In the genomic region with DNA sequence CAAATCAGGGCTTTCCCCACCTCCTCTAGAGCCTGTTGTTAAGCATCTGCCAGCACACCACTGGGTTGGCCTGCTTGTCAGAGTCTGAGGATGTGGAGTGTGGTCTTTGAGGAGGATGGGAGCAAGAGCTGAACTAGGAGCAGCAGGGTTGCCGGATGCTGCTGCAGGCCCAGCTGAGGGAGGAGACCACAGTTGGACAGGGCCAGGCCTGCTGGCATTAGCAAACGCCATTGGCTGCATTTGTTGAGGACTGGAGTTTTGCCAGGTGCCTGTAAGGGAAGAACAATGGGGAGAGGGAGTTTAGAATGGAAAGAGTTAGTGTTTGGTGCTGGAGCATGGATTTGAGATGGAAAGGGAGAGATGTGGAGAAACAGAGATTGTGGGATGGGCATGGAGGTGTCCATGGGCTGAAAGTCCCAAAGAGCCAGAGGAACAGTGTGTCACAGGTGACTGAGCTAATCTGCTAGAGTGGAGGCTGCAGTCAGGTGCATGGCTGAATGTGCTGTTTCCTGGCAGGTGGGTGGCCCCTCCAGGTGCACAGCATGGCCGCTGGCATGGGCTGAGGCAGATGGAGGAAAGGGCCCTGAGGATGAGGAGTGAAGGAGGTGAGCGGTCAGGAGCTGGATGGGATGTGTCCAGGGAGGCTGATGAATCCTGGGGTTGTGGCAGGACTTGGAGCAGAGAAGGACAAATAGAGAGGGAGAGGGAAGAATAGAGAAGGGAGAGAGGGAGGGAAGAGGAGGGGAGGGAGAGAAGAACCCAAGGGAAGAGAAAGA, we compare ENCODE assay signal across 20 cellular contexts. TPM values are rescaled to one million over a fixed set of nuclear protein-coding genes. Genes with fewer than 3 reads are reported as not detected.
DNase-seq lines count a peak whose midpoint lies in the region; TF ChIP-seq lines count a peak whose summit lies in the region.
"Had no signal": no experiment of that assay in that cellular context is flagged by ENCODE, and none has a peak within 500 bp of the region (broad histone marks: within the 10 kb centered on the region; RNA-seq: fewer than 3 reads in every experiment).

No MANE protein-coding gene starts in this region.

- H3K23ac ChIP-seq in neuronal stem cell (ENCODE audit: low read depth, low read length, poor library complexity), result peak overlapping the region; percentile 37

- no peak overlapping the region for H2AK5ac ChIP-seq in neuronal stem cell (ENCODE audit: low read depth, low read length)

- DNase-seq in AG08396 (ENCODE audit: low spot score) (peak; percentile 2), COR-L47 (lab: John Stamatoyannopoulos, UW) (peak; percentile 51), dermis blood vessel endothelial cell (peak; percentile 10), neuronal stem cell (ENCODE audit: low spot score) (no peak), NCI-H446 treated with DMSO at 0.1 percent for 48 hours (lab: John Stamatoyannopoulos, UW) (no peak), WERI-Rb-1 (no peak), SHP77 treated with DMSO at 0.1 percent for 48 hours (lab: John Stamatoyannopoulos, UW) (no peak)
- DNase-seq: ACHN, AML-193, DND-41, HFFc6, NCI-H1436 treated with DMSO at 0.1 percent for 48 hours, NCI-H2081 treated with DMSO at 0.1 percent for 48 hours, NCI-H526, Right ventricle myocardium superior had no signal

- no peak overlapping the region for H3K4ac ChIP-seq in neuronal stem cell (ENCODE audit: low read length)

- no CpG with 5 or more reads among the region's 4 CpGs for WGBS in neuronal stem cell (ENCODE audit: extremely low coverage in 2 of 2, insufficient read length in 2 of 2, insufficient replicate concordance in 1 of 2), 2 donors

- H4K8ac ChIP-seq in neuronal stem cell (ENCODE audit: low read depth, low read length), result no peak overlapping the region

- H3K9me3 ChIP-seq in neuronal stem cell (replicated peaks in 1 of 2; ENCODE audit: control insufficient read depth in 2 of 2, insufficient read depth in 1 of 2, low read depth in 1 of 2, low read length in 2 of 2) (peaks cover 0 to 6% of the 10 kb centered on the region in 2 donors), WERI-Rb-1 (ENCODE audit: severe bottlenecking) (no peaks in the 10 kb centered on the region)

- H4K91ac ChIP-seq in neuronal stem cell (ENCODE audit: low read depth, low read length, poor library complexity), result no peak overlapping the region

- no peak overlapping the region for H2BK15ac ChIP-seq in neuronal stem cell (ENCODE audit: low read length)

- no peak overlapping the region for H2BK120ac ChIP-seq in neuronal stem cell (ENCODE audit: low read depth, low read length)

- H2BK5ac ChIP-seq in neuronal stem cell (ENCODE audit: low read length), result no peak overlapping the region

- H2BK12ac ChIP-seq in neuronal stem cell (ENCODE audit: low read length), result no peak overlapping the region

- H3K36me3 ChIP-seq in neuronal stem cell (replicated peaks in 1 of 2; ENCODE audit: control insufficient read depth in 2 of 2, insufficient read depth in 2 of 2, low read length in 2 of 2) (peaks cover 0 to 1% of the 10 kb centered on the region in 2 donors), WERI-Rb-1 (no peaks in the 10 kb centered on the region)

- H3K27me3 ChIP-seq in neuronal stem cell (ENCODE audit: control insufficient read depth in 3 of 3, insufficient read depth in 3 of 3, low read depth in 1 of 3, low read length in 3 of 3) (no peaks in the 10 kb centered on the region), WERI-Rb-1 (ENCODE audit: insufficient read depth, low read depth, severe bottlenecking) (no peaks in the 10 kb centered on the region)

- no peaks in the 10 kb centered on the region for H3K79me1 ChIP-seq in neuronal stem cell (ENCODE audit: low read depth, low read length)

- H3K4me2 ChIP-seq in neuronal stem cell (ENCODE audit: insufficient read depth, low read length, poor library complexity, severe bottlenecking), result no peak overlapping the region
- H3K4me2 ChIP-seq: KMS-11 had no signal

- H3K18ac ChIP-seq in neuronal stem cell (ENCODE audit: low read length), result no peak overlapping the region

- H3K27ac ChIP-seq in neuronal stem cell (replicated peaks; ENCODE audit: low read length) (no peak overlapping the region), WERI-Rb-1 (no peak overlapping the region)
- H3K27ac ChIP-seq: C4-2B, KMS-11, SK-N-MC had no signal

- no peak for TF ChIP-seq CTCF in WERI-Rb-1 (IDR thresholded peaks at IDR 0.05; ENCODE audit: low read depth, low read length)

- no peaks in the 10 kb centered on the region for H3K4me1 ChIP-seq in neuronal stem cell (ENCODE audit: control insufficient read depth in 2 of 2, insufficient read depth in 1 of 2, low read depth in 1 of 2, low read length in 2 of 2)

- no peak overlapping the region for H3K14ac ChIP-seq in neuronal stem cell (ENCODE audit: low read length)

- no peak overlapping the region for H2AFZ ChIP-seq in neuronal stem cell (ENCODE audit: low read length)

- H3K9ac ChIP-seq in neuronal stem cell (ENCODE audit: low read depth, low read length, poor library complexity), result peak overlapping the region; percentile 73
- H3K9ac ChIP-seq: KMS-11 had no signal

- H3K4me3 ChIP-seq in neuronal stem cell (ENCODE audit: low read length in 2 of 2) (peak overlapping the region in 1 of 2 donors; percentile 13), WERI-Rb-1 (ENCODE audit: low read depth, low read length) (no peak overlapping the region)
- H3K4me3 ChIP-seq: SK-N-MC had no signal

RNA-seq across cellular contexts. Expression of a gene that starts 40.7 kb away (rescaled TPM):
- total RNA-seq in dermis blood vessel endothelial cell, result not detected in 2 replicates
- not detected for polyA plus RNA-seq in neuronal stem cell (2013, experiment 1 of 2)
- polyA plus RNA-seq in neuronal stem cell (2013, experiment 2 of 2), result not detected
- total RNA-seq: G401, HFFc6, OCI-LY7 had no signal

Comparison
In these comparisons a context has a peak if more than half of its experiments do, and no peak if none do; other contexts are left out.
1. DNase-seq: peak in AG08396 (single experiment), COR-L47 (single experiment) and dermis blood vessel endothelial cell (single experiment); none in neuronal stem cell (single experiment), NCI-H446 treated with DMSO at 0.1 percent for 48 hours (single experiment), WERI-Rb-1 (single experiment) and SHP77 treated with DMSO at 0.1 percent for 48 hours (single experiment).